Comparison of ENCODE assay signal across 1 cellular context in genomic region chr15:39919740-39920509, GRCh38.
TF ChIP-seq lines count a peak whose summit lies in the region.

A gene with protein sequence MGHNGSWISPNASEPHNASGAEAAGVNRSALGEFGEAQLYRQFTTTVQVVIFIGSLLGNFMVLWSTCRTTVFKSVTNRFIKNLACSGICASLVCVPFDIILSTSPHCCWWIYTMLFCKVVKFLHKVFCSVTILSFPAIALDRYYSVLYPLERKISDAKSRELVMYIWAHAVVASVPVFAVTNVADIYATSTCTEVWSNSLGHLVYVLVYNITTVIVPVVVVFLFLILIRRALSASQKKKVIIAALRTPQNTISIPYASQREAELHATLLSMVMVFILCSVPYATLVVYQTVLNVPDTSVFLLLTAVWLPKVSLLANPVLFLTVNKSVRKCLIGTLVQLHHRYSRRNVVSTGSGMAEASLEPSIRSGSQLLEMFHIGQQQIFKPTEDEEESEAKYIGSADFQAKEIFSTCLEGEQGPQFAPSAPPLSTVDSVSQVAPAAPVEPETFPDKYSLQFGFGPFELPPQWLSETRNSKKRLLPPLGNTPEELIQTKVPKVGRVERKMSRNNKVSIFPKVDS (minus strand): TSS chr15:39920266. CDS start chr15:39920026, 240 bp downstream.

TF ChIP-seq in HepG2, 621 proteins besides CTCF, POLR2A, EP300 and RAD21 (continued from another document and continues in another):
- TF ChIP-seq, protein P1, sequence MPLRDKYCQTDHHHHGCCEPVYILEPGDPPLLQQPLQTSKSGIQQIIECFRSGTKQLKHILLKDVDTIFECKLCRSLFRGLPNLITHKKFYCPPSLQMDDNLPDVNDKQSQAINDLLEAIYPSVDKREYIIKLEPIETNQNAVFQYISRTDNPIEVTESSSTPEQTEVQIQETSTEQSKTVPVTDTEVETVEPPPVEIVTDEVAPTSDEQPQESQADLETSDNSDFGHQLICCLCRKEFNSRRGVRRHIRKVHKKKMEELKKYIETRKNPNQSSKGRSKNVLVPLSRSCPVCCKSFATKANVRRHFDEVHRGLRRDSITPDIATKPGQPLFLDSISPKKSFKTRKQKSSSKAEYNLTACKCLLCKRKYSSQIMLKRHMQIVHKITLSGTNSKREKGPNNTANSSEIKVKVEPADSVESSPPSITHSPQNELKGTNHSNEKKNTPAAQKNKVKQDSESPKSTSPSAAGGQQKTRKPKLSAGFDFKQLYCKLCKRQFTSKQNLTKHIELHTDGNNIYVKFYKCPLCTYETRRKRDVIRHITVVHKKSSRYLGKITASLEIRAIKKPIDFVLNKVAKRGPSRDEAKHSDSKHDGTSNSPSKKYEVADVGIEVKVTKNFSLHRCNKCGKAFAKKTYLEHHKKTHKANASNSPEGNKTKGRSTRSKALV (CRISPR knock-in tag; IDR thresholded peaks at IDR 0.05), result peak; percentile 98
- TF ChIP-seq, protein P2, sequence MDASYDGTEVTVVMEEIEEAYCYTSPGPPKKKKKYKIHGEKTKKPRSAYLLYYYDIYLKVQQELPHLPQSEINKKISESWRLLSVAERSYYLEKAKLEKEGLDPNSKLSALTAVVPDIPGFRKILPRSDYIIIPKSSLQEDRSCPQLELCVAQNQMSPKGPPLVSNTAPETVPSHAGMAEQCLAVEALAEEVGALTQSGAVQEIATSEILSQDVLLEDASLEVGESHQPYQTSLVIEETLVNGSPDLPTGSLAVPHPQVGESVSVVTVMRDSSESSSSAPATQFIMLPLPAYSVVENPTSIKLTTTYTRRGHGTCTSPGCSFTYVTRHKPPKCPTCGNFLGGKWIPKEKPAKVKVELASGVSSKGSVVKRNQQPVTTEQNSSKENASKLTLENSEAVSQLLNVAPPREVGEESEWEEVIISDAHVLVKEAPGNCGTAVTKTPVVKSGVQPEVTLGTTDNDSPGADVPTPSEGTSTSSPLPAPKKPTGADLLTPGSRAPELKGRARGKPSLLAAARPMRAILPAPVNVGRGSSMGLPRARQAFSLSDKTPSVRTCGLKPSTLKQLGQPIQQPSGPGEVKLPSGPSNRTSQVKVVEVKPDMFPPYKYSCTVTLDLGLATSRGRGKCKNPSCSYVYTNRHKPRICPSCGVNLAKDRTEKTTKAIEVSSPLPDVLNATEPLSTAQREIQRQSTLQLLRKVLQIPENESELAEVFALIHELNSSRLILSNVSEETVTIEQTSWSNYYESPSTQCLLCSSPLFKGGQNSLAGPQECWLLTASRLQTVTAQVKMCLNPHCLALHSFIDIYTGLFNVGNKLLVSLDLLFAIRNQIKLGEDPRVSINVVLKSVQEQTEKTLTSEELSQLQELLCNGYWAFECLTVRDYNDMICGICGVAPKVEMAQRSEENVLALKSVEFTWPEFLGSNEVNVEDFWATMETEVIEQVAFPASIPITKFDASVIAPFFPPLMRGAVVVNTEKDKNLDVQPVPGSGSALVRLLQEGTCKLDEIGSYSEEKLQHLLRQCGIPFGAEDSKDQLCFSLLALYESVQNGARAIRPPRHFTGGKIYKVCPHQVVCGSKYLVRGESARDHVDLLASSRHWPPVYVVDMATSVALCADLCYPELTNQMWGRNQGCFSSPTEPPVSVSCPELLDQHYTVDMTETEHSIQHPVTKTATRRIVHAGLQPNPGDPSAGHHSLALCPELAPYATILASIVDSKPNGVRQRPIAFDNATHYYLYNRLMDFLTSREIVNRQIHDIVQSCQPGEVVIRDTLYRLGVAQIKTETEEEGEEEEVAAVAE (CRISPR knock-in tag; IDR thresholded peaks at IDR 0.05; ENCODE audit: borderline replicate concordance), result no peak
- no peak for TF ChIP-seq RBAK (CRISPR knock-in tag; IDR thresholded peaks at IDR 0.05)
- TF ChIP-seq, protein P3, sequence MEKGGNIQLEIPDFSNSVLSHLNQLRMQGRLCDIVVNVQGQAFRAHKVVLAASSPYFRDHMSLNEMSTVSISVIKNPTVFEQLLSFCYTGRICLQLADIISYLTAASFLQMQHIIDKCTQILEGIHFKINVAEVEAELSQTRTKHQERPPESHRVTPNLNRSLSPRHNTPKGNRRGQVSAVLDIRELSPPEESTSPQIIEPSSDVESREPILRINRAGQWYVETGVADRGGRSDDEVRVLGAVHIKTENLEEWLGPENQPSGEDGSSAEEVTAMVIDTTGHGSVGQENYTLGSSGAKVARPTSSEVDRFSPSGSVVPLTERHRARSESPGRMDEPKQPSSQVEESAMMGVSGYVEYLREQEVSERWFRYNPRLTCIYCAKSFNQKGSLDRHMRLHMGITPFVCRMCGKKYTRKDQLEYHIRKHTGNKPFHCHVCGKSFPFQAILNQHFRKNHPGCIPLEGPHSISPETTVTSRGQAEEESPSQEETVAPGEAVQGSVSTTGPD (CRISPR knock-in tag; IDR thresholded peaks at IDR 0.05), result no peak
- TF ChIP-seq, protein P4, sequence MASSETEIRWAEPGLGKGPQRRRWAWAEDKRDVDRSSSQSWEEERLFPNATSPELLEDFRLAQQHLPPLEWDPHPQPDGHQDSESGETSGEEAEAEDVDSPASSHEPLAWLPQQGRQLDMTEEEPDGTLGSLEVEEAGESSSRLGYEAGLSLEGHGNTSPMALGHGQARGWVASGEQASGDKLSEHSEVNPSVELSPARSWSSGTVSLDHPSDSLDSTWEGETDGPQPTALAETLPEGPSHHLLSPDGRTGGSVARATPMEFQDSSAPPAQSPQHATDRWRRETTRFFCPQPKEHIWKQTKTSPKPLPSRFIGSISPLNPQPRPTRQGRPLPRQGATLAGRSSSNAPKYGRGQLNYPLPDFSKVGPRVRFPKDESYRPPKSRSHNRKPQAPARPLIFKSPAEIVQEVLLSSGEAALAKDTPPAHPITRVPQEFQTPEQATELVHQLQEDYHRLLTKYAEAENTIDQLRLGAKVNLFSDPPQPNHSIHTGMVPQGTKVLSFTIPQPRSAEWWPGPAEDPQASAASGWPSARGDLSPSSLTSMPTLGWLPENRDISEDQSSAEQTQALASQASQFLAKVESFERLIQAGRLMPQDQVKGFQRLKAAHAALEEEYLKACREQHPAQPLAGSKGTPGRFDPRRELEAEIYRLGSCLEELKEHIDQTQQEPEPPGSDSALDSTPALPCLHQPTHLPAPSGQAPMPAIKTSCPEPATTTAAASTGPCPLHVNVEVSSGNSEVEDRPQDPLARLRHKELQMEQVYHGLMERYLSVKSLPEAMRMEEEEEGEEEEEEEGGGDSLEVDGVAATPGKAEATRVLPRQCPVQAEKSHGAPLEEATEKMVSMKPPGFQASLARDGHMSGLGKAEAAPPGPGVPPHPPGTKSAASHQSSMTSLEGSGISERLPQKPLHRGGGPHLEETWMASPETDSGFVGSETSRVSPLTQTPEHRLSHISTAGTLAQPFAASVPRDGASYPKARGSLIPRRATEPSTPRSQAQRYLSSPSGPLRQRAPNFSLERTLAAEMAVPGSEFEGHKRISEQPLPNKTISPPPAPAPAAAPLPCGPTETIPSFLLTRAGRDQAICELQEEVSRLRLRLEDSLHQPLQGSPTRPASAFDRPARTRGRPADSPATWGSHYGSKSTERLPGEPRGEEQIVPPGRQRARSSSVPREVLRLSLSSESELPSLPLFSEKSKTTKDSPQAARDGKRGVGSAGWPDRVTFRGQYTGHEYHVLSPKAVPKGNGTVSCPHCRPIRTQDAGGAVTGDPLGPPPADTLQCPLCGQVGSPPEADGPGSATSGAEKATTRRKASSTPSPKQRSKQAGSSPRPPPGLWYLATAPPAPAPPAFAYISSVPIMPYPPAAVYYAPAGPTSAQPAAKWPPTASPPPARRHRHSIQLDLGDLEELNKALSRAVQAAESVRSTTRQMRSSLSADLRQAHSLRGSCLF (CRISPR knock-in tag; IDR thresholded peaks at IDR 0.05; ENCODE audit: borderline replicate concordance), result no peak
- TF ChIP-seq IKZF5 (CRISPR knock-in tag; IDR thresholded peaks at IDR 0.05), result no peak
- TF ChIP-seq DZIP1 (CRISPR knock-in tag; IDR thresholded peaks at IDR 0.05), result no peak
- TF ChIP-seq GZF1 (CRISPR knock-in tag; IDR thresholded peaks at IDR 0.05), result no peak
- TF ChIP-seq ZBTB3 (CRISPR knock-in tag; IDR thresholded peaks at IDR 0.05; ENCODE audit: borderline replicate concordance, low read depth), result no peak
- no peak for TF ChIP-seq ZNF232 (CRISPR knock-in tag; IDR thresholded peaks at IDR 0.05; ENCODE audit: borderline replicate concordance)
- no peak for TF ChIP-seq ZNF513 (CRISPR knock-in tag; conservative IDR thresholded peaks at IDR 0.05)
- 0 out of 2 replicates have a peak, but pooled peaks have one; percentile 15 for TF ChIP-seq YEATS4 (CRISPR knock-in tag; IDR thresholded peaks at IDR 0.05; ENCODE audit: borderline replicate concordance)
- TF ChIP-seq, protein P5, sequence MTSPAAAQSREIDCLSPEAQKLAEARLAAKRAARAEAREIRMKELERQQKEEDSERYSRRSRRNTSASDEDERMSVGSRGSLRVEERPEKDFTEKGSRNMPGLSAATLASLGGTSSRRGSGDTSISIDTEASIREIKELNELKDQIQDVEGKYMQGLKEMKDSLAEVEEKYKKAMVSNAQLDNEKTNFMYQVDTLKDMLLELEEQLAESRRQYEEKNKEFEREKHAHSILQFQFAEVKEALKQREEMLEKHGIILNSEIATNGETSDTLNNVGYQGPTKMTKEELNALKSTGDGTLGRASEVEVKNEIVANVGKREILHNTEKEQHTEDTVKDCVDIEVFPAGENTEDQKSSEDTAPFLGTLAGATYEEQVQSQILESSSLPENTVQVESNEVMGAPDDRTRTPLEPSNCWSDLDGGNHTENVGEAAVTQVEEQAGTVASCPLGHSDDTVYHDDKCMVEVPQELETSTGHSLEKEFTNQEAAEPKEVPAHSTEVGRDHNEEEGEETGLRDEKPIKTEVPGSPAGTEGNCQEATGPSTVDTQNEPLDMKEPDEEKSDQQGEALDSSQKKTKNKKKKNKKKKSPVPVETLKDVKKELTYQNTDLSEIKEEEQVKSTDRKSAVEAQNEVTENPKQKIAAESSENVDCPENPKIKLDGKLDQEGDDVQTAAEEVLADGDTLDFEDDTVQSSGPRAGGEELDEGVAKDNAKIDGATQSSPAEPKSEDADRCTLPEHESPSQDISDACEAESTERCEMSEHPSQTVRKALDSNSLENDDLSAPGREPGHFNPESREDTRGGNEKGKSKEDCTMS (CRISPR knock-in tag; conservative IDR thresholded peaks at IDR 0.05), result no peak
- no peak for TF ChIP-seq PLSCR1 (CRISPR knock-in tag; IDR thresholded peaks at IDR 0.05; ENCODE audit: borderline replicate concordance)
- no peak for TF ChIP-seq FOXC1 (CRISPR knock-in tag; IDR thresholded peaks at IDR 0.05; ENCODE audit: borderline replicate concordance)
- TF ChIP-seq ZNF790 (CRISPR knock-in tag; IDR thresholded peaks at IDR 0.05; ENCODE audit: borderline replicate concordance), result peak; percentile 12; the same call in 1 of the 2 replicates
- TF ChIP-seq ZFP90 (CRISPR knock-in tag; IDR thresholded peaks at IDR 0.05; ENCODE audit: borderline replicate concordance), result 0 out of 2 replicates have a peak, but pooled peaks have one; percentile 13
- TF ChIP-seq NFYB (CRISPR knock-in tag; IDR thresholded peaks at IDR 0.05), result no peak
- TF ChIP-seq, protein P6, sequence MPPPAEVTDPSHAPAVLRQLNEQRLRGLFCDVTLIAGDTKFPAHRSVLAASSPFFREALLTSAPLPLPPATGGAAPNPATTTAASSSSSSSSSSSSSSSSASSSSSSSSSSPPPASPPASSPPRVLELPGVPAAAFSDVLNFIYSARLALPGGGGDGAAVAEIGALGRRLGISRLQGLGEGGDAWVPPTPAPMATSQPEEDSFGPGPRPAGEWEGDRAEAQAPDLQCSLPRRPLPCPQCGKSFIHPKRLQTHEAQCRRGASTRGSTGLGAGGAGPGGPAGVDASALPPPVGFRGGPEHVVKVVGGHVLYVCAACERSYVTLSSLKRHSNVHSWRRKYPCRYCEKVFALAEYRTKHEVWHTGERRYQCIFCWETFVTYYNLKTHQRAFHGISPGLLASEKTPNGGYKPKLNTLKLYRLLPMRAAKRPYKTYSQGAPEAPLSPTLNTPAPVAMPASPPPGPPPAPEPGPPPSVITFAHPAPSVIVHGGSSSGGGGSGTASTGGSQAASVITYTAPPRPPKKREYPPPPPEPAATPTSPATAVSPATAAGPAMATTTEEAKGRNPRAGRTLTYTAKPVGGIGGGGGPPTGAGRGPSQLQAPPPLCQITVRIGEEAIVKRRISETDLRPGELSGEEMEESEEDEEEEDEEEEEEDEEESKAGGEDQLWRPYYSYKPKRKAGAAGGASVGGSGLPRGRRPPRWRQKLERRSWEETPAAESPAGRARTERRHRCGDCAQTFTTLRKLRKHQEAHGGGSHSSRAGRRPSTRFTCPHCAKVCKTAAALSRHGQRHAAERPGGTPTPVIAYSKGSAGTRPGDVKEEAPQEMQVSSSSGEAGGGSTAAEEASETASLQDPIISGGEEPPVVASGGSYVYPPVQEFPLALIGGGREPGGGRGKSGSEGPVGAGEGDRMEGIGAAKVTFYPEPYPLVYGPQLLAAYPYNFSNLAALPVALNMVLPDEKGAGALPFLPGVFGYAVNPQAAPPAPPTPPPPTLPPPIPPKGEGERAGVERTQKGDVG (CRISPR knock-in tag; IDR thresholded peaks at IDR 0.05; ENCODE audit: borderline replicate concordance), result no peak
